In the genomic region with DNA sequence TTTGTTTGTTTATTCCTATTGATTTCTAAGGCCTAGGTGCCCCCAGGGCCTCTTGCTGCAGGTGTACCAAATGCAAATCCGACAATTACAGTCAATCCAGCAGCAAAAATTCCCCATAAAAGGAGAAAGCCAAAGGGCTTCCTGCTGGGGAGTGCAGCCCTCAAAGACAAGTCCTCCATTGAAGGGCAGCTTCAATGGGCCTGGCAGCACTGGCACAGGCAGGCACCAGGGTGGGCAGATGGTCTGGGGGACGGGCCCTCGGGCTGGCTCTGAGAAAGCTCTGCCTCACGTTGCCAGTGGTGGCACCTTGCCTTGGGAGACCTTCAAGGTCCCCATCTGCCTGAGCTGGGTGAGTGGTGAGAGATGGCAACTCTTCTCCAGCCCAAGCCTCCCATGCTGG, we compare ENCODE assay signal across 21 cellular contexts.
DNase-seq lines count a peak whose midpoint lies in the region; ATAC-seq and TF ChIP-seq lines count a peak whose summit lies in the region.
"Had no signal": no experiment of that assay in that cellular context is flagged by ENCODE, and none has a peak within 500 bp of the region (broad histone marks: within the 10 kb centered on the region; RNA-seq: fewer than 3 reads in every experiment).

No MANE protein-coding gene starts in this region.

- peaks cover 0 to 11% of the 10 kb centered on the region in 2 donors for H3K4me1 ChIP-seq in uterus

- H3K27ac ChIP-seq in dorsolateral prefrontal cortex (peak overlapping the region; percentile 67 to 99 (median 94)), uterus (no peak overlapping the region)
- H3K27ac ChIP-seq: brain microvascular endothelial cell had no signal

- H3K36me3 ChIP-seq in uterus: no peaks in the 10 kb centered on the region
- H3K36me3 ChIP-seq: brain microvascular endothelial cell, HAP-1 had no signal

- H3K9me3 ChIP-seq in uterus: no peaks in the 10 kb centered on the region
- H3K9me3 ChIP-seq: HAP-1 had no signal

- DNase-seq in NCI-H748 (lab: John Stamatoyannopoulos, UW; ENCODE audit: unreplicated experiment) (peak; percentile 52), NCI-H748 treated with DMSO at 0.1 percent for 48 hours (lab: John Stamatoyannopoulos, UW) (no peak), NCI-H345 (lab: John Stamatoyannopoulos, UW) (peak; percentile 85), dorsolateral prefrontal cortex (peak in 2 of 10 donors; percentile 58 to 65), omental fat pad (ENCODE audit: low spot score) (no peak), uterus (no peak)
- DNase-seq: activated CD8-positive, alpha-beta T cell treated with anti-CD3 and anti-CD28 coated beads, Interleukin-2, amount 10 ng/mL, durations not matched to agents 7 days and 5 days; activated gamma-delta T cell; activated T-cell treated with anti-CD3 and anti-CD28 coated beads for 4 hours; brain microvascular endothelial cell; effector CD8-positive, alpha-beta T cell; foreskin fibroblast; KG1; mesendoderm; MM.1S; NCI-H226; retina; small intestine; stimulated activated CD4-positive, alpha-beta T cell treated with anti-CD3 and anti-CD28 coated beads, Interleukin-1b, Interleukin-23, amount 100 ng/mL, for 48 hours had no signal

- TF ChIP-seq POLR2A in uterus (IDR thresholded peaks at IDR 0.05): no peak

- no peak for ATAC-seq in GM18498 (IDR thresholded peaks at IDR 0.05; ENCODE audit: unreplicated experiment)
- no peak for ATAC-seq in omental fat pad (ENCODE audit: low FRiP score)
- ATAC-seq: activated CD8-positive, alpha-beta T cell treated with anti-CD3 and anti-CD28 coated beads, Interleukin-2, amount 10 ng/mL, durations not matched to agents 7 days and 5 days had no signal

- no peak overlapping the region for H3K4me3 ChIP-seq in dorsolateral prefrontal cortex
- no peak overlapping the region for H3K4me3 ChIP-seq in uterus
- H3K4me3 ChIP-seq: HAP-1 had no signal

- H3K27me3 ChIP-seq in dorsolateral prefrontal cortex: no peaks in the 10 kb centered on the region
- no peaks in the 10 kb centered on the region for H3K27me3 ChIP-seq in uterus
- H3K27me3 ChIP-seq: brain microvascular endothelial cell had no signal

- no peak for TF ChIP-seq CTCF in dorsolateral prefrontal cortex (IDR thresholded peaks at IDR 0.05 in 54 of 56, conservative IDR thresholded peaks at IDR 0.05 in 2 of 56; ENCODE audit: low read depth in 1 of 56, partially characterized antibody in 56 of 56)
- no peak for TF ChIP-seq CTCF in omental fat pad (IDR thresholded peaks at IDR 0.05)
- no peak for TF ChIP-seq CTCF in uterus (IDR thresholded peaks at IDR 0.05)

- intact Hi-C loops in dorsolateral prefrontal cortex (cut with DNase I) (loop anchor here in 1 of 2 donors (5.0 to 10.0 kb wide), 2 partner anchors 123 to 224 kb away; no protein-coding TSS in a partner anchor), uterus (cut with DNase I; ENCODE audit: low total_unique reads) (no loop called here)

Comparison
In these comparisons a context has a peak if more than half of its experiments do, and no peak if none do; other contexts are left out.
1. DNase-seq: peak in NCI-H748 (single experiment) and NCI-H345 (single experiment); none in NCI-H748 treated with DMSO at 0.1 percent for 48 hours (single experiment), omental fat pad (single experiment) and uterus (0 of 2).
2. H3K27ac ChIP-seq: peak in dorsolateral prefrontal cortex (59 of 59); none in uterus (0 of 2).